8 cellular contexts compared by ENCODE assay signal in the genomic region with DNA sequence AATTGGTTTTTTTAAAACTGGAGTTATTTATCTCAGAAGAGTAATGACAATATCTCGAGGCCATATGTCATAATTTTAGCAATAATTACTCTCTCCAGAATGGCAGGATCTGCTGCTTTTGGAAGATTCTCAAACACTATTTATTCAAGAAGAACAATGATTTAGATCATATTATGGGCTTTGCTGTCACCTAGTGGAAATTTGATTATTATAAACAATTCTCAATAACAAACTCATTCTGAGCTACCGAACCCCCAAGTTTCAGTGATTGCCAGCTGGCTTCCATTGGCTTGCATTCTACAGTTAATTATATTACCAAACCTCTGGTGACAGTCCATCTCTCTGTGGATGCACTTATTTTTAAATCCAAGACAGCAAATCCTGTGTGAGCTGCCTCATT. TPM values are rescaled to one million over a fixed set of nuclear protein-coding genes. Genes with fewer than 3 reads are reported as not detected.
DNase-seq lines count a peak whose midpoint lies in the region; ATAC-seq and TF ChIP-seq lines count a peak whose summit lies in the region.

No MANE protein-coding gene starts in this region.

- no peaks in the 10 kb centered on the region for H3K27me3 ChIP-seq in CD4-positive, CD25-positive, alpha-beta regulatory T cell (ENCODE audit: control insufficient read depth, insufficient read depth, low read length)

- H3K4me1 ChIP-seq in CD4-positive, CD25-positive, alpha-beta regulatory T cell (ENCODE audit: control insufficient read depth, insufficient read depth, low read length, poor library complexity, severe bottlenecking) = no peaks in the 10 kb centered on the region

- ATAC-seq in CD4-positive, CD25-positive, alpha-beta regulatory T cell (ENCODE audit: low read depth in 2 of 2) = no peak
- ATAC-seq in SK-N-SH treated with all-trans-retinoic acid at 6 μM for 48 hours (peak; percentile 53; the same call in 1 of the 3 replicates), HG03571 (IDR thresholded peaks at IDR 0.05; ENCODE audit: unreplicated experiment) (no peak)

- H3K36me3 ChIP-seq in CD4-positive, CD25-positive, alpha-beta regulatory T cell (ENCODE audit: control insufficient read depth, insufficient read depth, low read length) = no peaks in the 10 kb centered on the region

- no peaks in the 10 kb centered on the region for H3K36me3 Mint-ChIP-seq in CD4-positive, CD25-positive, alpha-beta regulatory T cell
- H3K36me3 Mint-ChIP-seq in glutamatergic neuron (ENCODE audit: unreplicated experiment) = no peaks in the 10 kb centered on the region

- no peak overlapping the region for H3K4me3 ChIP-seq in CD4-positive, CD25-positive, alpha-beta regulatory T cell (ENCODE audit: low read depth, low read length)

- H3K4me1 Mint-ChIP-seq in CD4-positive, CD25-positive, alpha-beta regulatory T cell = no peaks in the 10 kb centered on the region
- H3K4me1 Mint-ChIP-seq in glutamatergic neuron (ENCODE audit: low read depth, unreplicated experiment) = no peaks in the 10 kb centered on the region

- TF ChIP-seq CTCF in glutamatergic neuron (IDR thresholded peaks at IDR 0.05; ENCODE audit: partially characterized antibody, unreplicated experiment) = no peak

- no peak overlapping the region for H3K27ac ChIP-seq in CD4-positive, CD25-positive, alpha-beta regulatory T cell (ENCODE audit: insufficient read depth, low read length, poor library complexity, severe bottlenecking)

- no peaks in the 10 kb centered on the region for H3K9me3 Mint-ChIP-seq in CD4-positive, CD25-positive, alpha-beta regulatory T cell
- H3K9me3 Mint-ChIP-seq in glutamatergic neuron (ENCODE audit: unreplicated experiment) = no peaks in the 10 kb centered on the region

- H3K27me3 Mint-ChIP-seq in CD4-positive, CD25-positive, alpha-beta regulatory T cell = no peaks in the 10 kb centered on the region
- no peaks in the 10 kb centered on the region for H3K27me3 Mint-ChIP-seq in glutamatergic neuron (ENCODE audit: unreplicated experiment)

- H3K4me3 Mint-ChIP-seq in CD4-positive, CD25-positive, alpha-beta regulatory T cell = no peak overlapping the region
- H3K4me3 Mint-ChIP-seq in glutamatergic neuron (ENCODE audit: unreplicated experiment) = no peak overlapping the region

- DNase-seq in CD4-positive, CD25-positive, alpha-beta regulatory T cell = peak in 2 of 3 donors; percentile 18 to 22
- peak; percentile 24 for DNase-seq in LHCN-M2 (ENCODE audit: low read depth)
- peak; percentile 21 for DNase-seq in left kidney (ENCODE audit: low read depth, low spot score)
- DNase-seq in central memory CD4-positive, alpha-beta T cell = no peak
- no peak for DNase-seq in glutamatergic neuron
- no peak for DNase-seq in mesenteric fat pad (ENCODE audit: low spot score)

- H3K27ac Mint-ChIP-seq in CD4-positive, CD25-positive, alpha-beta regulatory T cell = no peak overlapping the region
- H3K27ac Mint-ChIP-seq in glutamatergic neuron (ENCODE audit: unreplicated experiment) = no peak overlapping the region

- no peaks in the 10 kb centered on the region for H3K9me3 ChIP-seq in CD4-positive, CD25-positive, alpha-beta regulatory T cell (ENCODE audit: control insufficient read depth in 2 of 2, low read length in 2 of 2)

TF ChIP-seq in SK-N-SH treated with all-trans-retinoic acid at 6 μM for 48 hours, 23 proteins besides CTCF, POLR2A, EP300 and RAD21:
- TF ChIP-seq TCF4 (CRISPR knock-in tag; IDR thresholded peaks at IDR 0.05; ENCODE audit: borderline replicate concordance) = no peak
- TF ChIP-seq SNAI2 (CRISPR knock-in tag; IDR thresholded peaks at IDR 0.05) = no peak
- TF ChIP-seq ISL1 (CRISPR knock-in tag; IDR thresholded peaks at IDR 0.05) = no peak
- TF ChIP-seq PPARA (CRISPR knock-in tag; IDR thresholded peaks at IDR 0.05; ENCODE audit: borderline replicate concordance) = no peak
- TF ChIP-seq, protein P1, sequence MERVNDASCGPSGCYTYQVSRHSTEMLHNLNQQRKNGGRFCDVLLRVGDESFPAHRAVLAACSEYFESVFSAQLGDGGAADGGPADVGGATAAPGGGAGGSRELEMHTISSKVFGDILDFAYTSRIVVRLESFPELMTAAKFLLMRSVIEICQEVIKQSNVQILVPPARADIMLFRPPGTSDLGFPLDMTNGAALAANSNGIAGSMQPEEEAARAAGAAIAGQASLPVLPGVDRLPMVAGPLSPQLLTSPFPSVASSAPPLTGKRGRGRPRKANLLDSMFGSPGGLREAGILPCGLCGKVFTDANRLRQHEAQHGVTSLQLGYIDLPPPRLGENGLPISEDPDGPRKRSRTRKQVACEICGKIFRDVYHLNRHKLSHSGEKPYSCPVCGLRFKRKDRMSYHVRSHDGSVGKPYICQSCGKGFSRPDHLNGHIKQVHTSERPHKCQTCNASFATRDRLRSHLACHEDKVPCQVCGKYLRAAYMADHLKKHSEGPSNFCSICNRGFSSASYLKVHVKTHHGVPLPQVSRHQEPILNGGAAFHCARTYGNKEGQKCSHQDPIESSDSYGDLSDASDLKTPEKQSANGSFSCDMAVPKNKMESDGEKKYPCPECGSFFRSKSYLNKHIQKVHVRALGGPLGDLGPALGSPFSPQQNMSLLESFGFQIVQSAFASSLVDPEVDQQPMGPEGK (CRISPR knock-in tag; IDR thresholded peaks at IDR 0.05; ENCODE audit: borderline replicate concordance) = no peak
- no peak for TF ChIP-seq ZFP3 (CRISPR knock-in tag; IDR thresholded peaks at IDR 0.05)
- TF ChIP-seq GLIS3 (CRISPR knock-in tag; IDR thresholded peaks at IDR 0.05) = no peak
- no peak for TF ChIP-seq TOX (CRISPR knock-in tag; IDR thresholded peaks at IDR 0.05; ENCODE audit: borderline replicate concordance)
- TF ChIP-seq ZC3H10 (CRISPR knock-in tag; IDR thresholded peaks at IDR 0.05) = no peak
- TF ChIP-seq ZNF565 (CRISPR knock-in tag; conservative IDR thresholded peaks at IDR 0.05; ENCODE audit: low read depth) = no peak
- TF ChIP-seq ZNF70 (CRISPR knock-in tag; IDR thresholded peaks at IDR 0.05) = no peak
- no peak for TF ChIP-seq RARB (CRISPR knock-in tag; IDR thresholded peaks at IDR 0.05)
- TF ChIP-seq CSDC2 (CRISPR knock-in tag; IDR thresholded peaks at IDR 0.05) = no peak
- no peak for TF ChIP-seq OSR1 (CRISPR knock-in tag; IDR thresholded peaks at IDR 0.05)
- TF ChIP-seq, protein P2, sequence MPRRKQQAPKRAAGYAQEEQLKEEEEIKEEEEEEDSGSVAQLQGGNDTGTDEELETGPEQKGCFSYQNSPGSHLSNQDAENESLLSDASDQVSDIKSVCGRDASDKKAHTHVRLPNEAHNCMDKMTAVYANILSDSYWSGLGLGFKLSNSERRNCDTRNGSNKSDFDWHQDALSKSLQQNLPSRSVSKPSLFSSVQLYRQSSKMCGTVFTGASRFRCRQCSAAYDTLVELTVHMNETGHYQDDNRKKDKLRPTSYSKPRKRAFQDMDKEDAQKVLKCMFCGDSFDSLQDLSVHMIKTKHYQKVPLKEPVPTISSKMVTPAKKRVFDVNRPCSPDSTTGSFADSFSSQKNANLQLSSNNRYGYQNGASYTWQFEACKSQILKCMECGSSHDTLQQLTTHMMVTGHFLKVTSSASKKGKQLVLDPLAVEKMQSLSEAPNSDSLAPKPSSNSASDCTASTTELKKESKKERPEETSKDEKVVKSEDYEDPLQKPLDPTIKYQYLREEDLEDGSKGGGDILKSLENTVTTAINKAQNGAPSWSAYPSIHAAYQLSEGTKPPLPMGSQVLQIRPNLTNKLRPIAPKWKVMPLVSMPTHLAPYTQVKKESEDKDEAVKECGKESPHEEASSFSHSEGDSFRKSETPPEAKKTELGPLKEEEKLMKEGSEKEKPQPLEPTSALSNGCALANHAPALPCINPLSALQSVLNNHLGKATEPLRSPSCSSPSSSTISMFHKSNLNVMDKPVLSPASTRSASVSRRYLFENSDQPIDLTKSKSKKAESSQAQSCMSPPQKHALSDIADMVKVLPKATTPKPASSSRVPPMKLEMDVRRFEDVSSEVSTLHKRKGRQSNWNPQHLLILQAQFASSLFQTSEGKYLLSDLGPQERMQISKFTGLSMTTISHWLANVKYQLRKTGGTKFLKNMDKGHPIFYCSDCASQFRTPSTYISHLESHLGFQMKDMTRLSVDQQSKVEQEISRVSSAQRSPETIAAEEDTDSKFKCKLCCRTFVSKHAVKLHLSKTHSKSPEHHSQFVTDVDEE (CRISPR knock-in tag; IDR thresholded peaks at IDR 0.05) = no peak
- TF ChIP-seq ARNTL (CRISPR knock-in tag; IDR thresholded peaks at IDR 0.05; ENCODE audit: borderline replicate concordance, low read depth) = no peak

RNA-seq across cellular contexts. Expression of a gene that starts 27.9 kb away (rescaled TPM):
- total RNA-seq in CD4-positive, CD25-positive, alpha-beta regulatory T cell = 10.5 TPM
- 10 to 100 TPM; 10.3 to 17.4 (median 11.7) TPM for polyA plus RNA-seq in CD4-positive, CD25-positive, alpha-beta regulatory T cell
- total RNA-seq in LHCN-M2 (2014; rRNA removed) (13.4 and 15.6 TPM in 2 replicates), glutamatergic neuron (ENCODE audit: unreplicated experiment) (33.1 TPM), mesenteric fat pad (20.5 TPM)
- polyA plus RNA-seq in LHCN-M2 (2012) = 11.5 TPM

Comparison
In these comparisons a context has a peak if more than half of its experiments do, and no peak if none do; other contexts are left out.
1. DNase-seq: peak in CD4-positive, CD25-positive, alpha-beta regulatory T cell (2 of 3), LHCN-M2 (single experiment) and left kidney (single experiment); none in central memory CD4-positive, alpha-beta T cell (single experiment), glutamatergic neuron (single experiment) and mesenteric fat pad (single experiment).